Comparison of ENCODE assay signal across 8 cellular contexts in genomic region chr6:53795702-53796450, GRCh38. TPM values are rescaled to one million over a fixed set of nuclear protein-coding genes. Genes with fewer than 3 reads are reported as not detected.
DNase-seq lines count a peak whose midpoint lies in the region; ATAC-seq and TF ChIP-seq lines count a peak whose summit lies in the region.

No MANE protein-coding gene starts in this region.

- WGBS in prostate gland, result 3% methylated on average over 46 of the region's 47 CpGs

- no peaks in the 10 kb centered on the region for H3K9me3 ChIP-seq in prostate gland

- no peaks in the 10 kb centered on the region for H3K9me3 Mint-ChIP-seq in activated naive CD8-positive, alpha-beta T cell treated with anti-CD3 and anti-CD28 coated beads for 36 hours

- peak overlapping the region; percentile 73 to 78 for H3K4me3 ChIP-seq in prostate gland

- TF ChIP-seq CTCF in prostate gland (IDR thresholded peaks at IDR 0.05), result no peak

- no peaks in the 10 kb centered on the region for H3K4me1 ChIP-seq in prostate gland (replicated peaks)

- peak overlapping the region; percentile 59 for H3K27ac Mint-ChIP-seq in activated naive CD8-positive, alpha-beta T cell treated with anti-CD3 and anti-CD28 coated beads for 36 hours

- H3K27me3 ChIP-seq in prostate gland (replicated peaks; ENCODE audit: insufficient read depth), result no peaks in the 10 kb centered on the region

- H3K4me1 Mint-ChIP-seq in activated naive CD8-positive, alpha-beta T cell treated with anti-CD3 and anti-CD28 coated beads for 36 hours, result peaks cover 21% of the 10 kb centered on the region

- no peak for TF ChIP-seq POLR2A in prostate gland (IDR thresholded peaks at IDR 0.05)

- no peaks in the 10 kb centered on the region for H3K36me3 Mint-ChIP-seq in activated naive CD8-positive, alpha-beta T cell treated with anti-CD3 and anti-CD28 coated beads for 36 hours

- in situ Hi-C loops in Caki2 (cut with HindIII; ENCODE audit: low pct_unique_long_range_greater_than_20kb, low sequenced_read_pairs), result no loop called here

- ATAC-seq in left ventricle myocardium superior, result peak; percentile 43
- no peak for ATAC-seq in GM19035 (IDR thresholded peaks at IDR 0.05; ENCODE audit: unreplicated experiment)
- ATAC-seq in HG02642 (IDR thresholded peaks at IDR 0.05; ENCODE audit: poor library complexity, unreplicated experiment), result no peak

- H3K36me3 ChIP-seq in prostate gland, result no peaks in the 10 kb centered on the region

- peaks cover 37% of the 10 kb centered on the region for H3K27me3 Mint-ChIP-seq in activated naive CD8-positive, alpha-beta T cell treated with anti-CD3 and anti-CD28 coated beads for 36 hours

- intact Hi-C loops in left ventricle myocardium superior (cut with micrococcal nuclease) (loop anchor here (10.0 kb wide), 1 partner anchor 159 kb away; no protein-coding TSS in a partner anchor), prostate gland (cut with DNase I) (loop anchor here (10.0 kb wide), 1 partner anchor 251 kb away; the partner anchor contains the start of gene GCLC)

- peak overlapping the region; percentile 96 for H3K4me3 Mint-ChIP-seq in activated naive CD8-positive, alpha-beta T cell treated with anti-CD3 and anti-CD28 coated beads for 36 hours

- DNase-seq in Caki2 (ENCODE audit: low read depth) (peak; percentile 14), NCI-H146 treated with DMSO at 0.1 percent for 48 hours (lab: John Stamatoyannopoulos, UW; ENCODE audit: unreplicated experiment) (peak; percentile 25), left ventricle myocardium superior (peak; percentile 61), prostate gland (ENCODE audit: low spot score) (peak; percentile 36), NCI-H1048 (lab: John Stamatoyannopoulos, UW) (no peak)
- peak; percentile 11 for DNase-seq in activated naive CD8-positive, alpha-beta T cell treated with anti-CD3 and anti-CD28 coated beads for 36 hours

- peak overlapping the region; percentile 81 to 83 for H3K27ac ChIP-seq in prostate gland

RNA-seq across cellular contexts. Expression of gene LRRC1, which starts 1.1 kb away (rescaled TPM):
- 4.9 and 10.3 TPM in 2 replicates for total RNA-seq in Caki2 (2014; rRNA removed; shearing (Covaris generic); ENCODE audit: low replicate concordance)
- total RNA-seq in activated naive CD8-positive, alpha-beta T cell treated with anti-CD3 and anti-CD28 coated beads for 36 hours, result 1 to 10 TPM; 1.5 to 2.6 TPM
- total RNA-seq in left ventricle myocardium superior, result 2.0 TPM
- 10 to 100 TPM; 25.0 to 25.6 TPM for total RNA-seq in prostate gland
